ENCODE assay signal across 11 cellular contexts in genomic region chr9:99253134-99253533, GRCh38.
DNase-seq lines count a peak whose midpoint lies in the region; ATAC-seq lines count a peak whose summit lies in the region.
"Had no signal": no experiment of that assay in that cellular context is flagged by ENCODE, and none has a peak within 500 bp of the region (broad histone marks: within the 10 kb centered on the region; RNA-seq: fewer than 3 reads in every experiment).

No MANE protein-coding gene starts in this region.

- DNase-seq in stimulated activated CD4-positive, alpha-beta T cell treated with anti-CD3 and anti-CD28 coated beads, Interleukin-1b, Interleukin-23, amount 100 ng/mL, for 48 hours: peak; percentile 69
- DNase-seq in stimulated activated CD4-positive, alpha-beta T cell treated with anti-CD3 and anti-CD28 coated beads, Interleukin-12 subunit alpha, Interleukin-12 subunit beta, amount 100 ng/mL, for 4 hours: no peak
- peak; percentile 45 to 56 for DNase-seq in stimulated activated naive CD8-positive, alpha-beta T cell treated with anti-CD3 and anti-CD28 coated beads, Interleukin-15, amount 100 ng/mL, for 72 hours
- DNase-seq in NCI-H1105 (lab: John Stamatoyannopoulos, UW) (no peak), NCI-H2171 treated with DMSO at 0.1 percent for 48 hours (lab: John Stamatoyannopoulos, UW) (no peak), 8988T (no peak)
- DNase-seq: H7, NCI-H187 treated with DMSO at 0.1 percent for 48 hours had no signal

- peak overlapping the region; percentile 96 for H3K27ac Mint-ChIP-seq in T-helper 1 cell treated with Interleukin-12 subunit alpha and Interleukin-12 subunit beta and Interleukin-4 antibody, amounts not matched to agents 30 μg/mL and 1 μg/mL, for 36 hours
- peak overlapping the region; percentile 94 to 96 for H3K27ac Mint-ChIP-seq in stimulated activated naive CD8-positive, alpha-beta T cell treated with anti-CD3 and anti-CD28 coated beads, Interleukin-15, amount 100 ng/mL, for 72 hours
- H3K27ac Mint-ChIP-seq: brain had no signal

- H3K36me3 Mint-ChIP-seq in T-helper 1 cell treated with Interleukin-12 subunit alpha and Interleukin-12 subunit beta and Interleukin-4 antibody, amounts not matched to agents 30 μg/mL and 1 μg/mL, for 36 hours (ENCODE audit: low read depth): peaks cover 2% of the 10 kb centered on the region
- H3K36me3 Mint-ChIP-seq: brain had no signal

- peaks cover 3% of the 10 kb centered on the region for H3K27me3 Mint-ChIP-seq in T-helper 1 cell treated with Interleukin-12 subunit alpha and Interleukin-12 subunit beta and Interleukin-4 antibody, amounts not matched to agents 30 μg/mL and 1 μg/mL, for 36 hours (ENCODE audit: low read depth)
- H3K27me3 Mint-ChIP-seq in stimulated activated naive CD8-positive, alpha-beta T cell treated with anti-CD3 and anti-CD28 coated beads, Interleukin-15, amount 100 ng/mL, for 72 hours: peaks cover 16% of the 10 kb centered on the region

- peaks cover 25% of the 10 kb centered on the region for H3K4me1 Mint-ChIP-seq in T-helper 1 cell treated with Interleukin-12 subunit alpha and Interleukin-12 subunit beta and Interleukin-4 antibody, amounts not matched to agents 30 μg/mL and 1 μg/mL, for 36 hours (ENCODE audit: low read depth)
- peaks cover 62% of the 10 kb centered on the region for H3K4me1 Mint-ChIP-seq in stimulated activated naive CD8-positive, alpha-beta T cell treated with anti-CD3 and anti-CD28 coated beads, Interleukin-15, amount 100 ng/mL, for 72 hours
- H3K4me1 Mint-ChIP-seq: brain had no signal

- no peaks in the 10 kb centered on the region for H3K9me3 Mint-ChIP-seq in T-helper 1 cell treated with Interleukin-12 subunit alpha and Interleukin-12 subunit beta and Interleukin-4 antibody, amounts not matched to agents 30 μg/mL and 1 μg/mL, for 36 hours
- no peaks in the 10 kb centered on the region for H3K9me3 Mint-ChIP-seq in stimulated activated naive CD8-positive, alpha-beta T cell treated with anti-CD3 and anti-CD28 coated beads, Interleukin-15, amount 100 ng/mL, for 72 hours
- H3K9me3 Mint-ChIP-seq: brain had no signal

- H3K4me3 Mint-ChIP-seq in T-helper 1 cell treated with Interleukin-12 subunit alpha and Interleukin-12 subunit beta and Interleukin-4 antibody, amounts not matched to agents 30 μg/mL and 1 μg/mL, for 36 hours: peak overlapping the region; percentile 50
- H3K4me3 Mint-ChIP-seq in stimulated activated naive CD8-positive, alpha-beta T cell treated with anti-CD3 and anti-CD28 coated beads, Interleukin-15, amount 100 ng/mL, for 72 hours: peak overlapping the region; percentile 71 to 83
- H3K4me3 Mint-ChIP-seq: brain had no signal

- peak; percentile 40 for ATAC-seq in HG02884 (IDR thresholded peaks at IDR 0.05; ENCODE audit: unreplicated experiment)
- ATAC-seq in stimulated activated naive CD8-positive, alpha-beta T cell treated with anti-CD3 and anti-CD28 coated beads, Interleukin-15, amount 100 ng/mL, for 72 hours: peak; percentile 62

Comparison
In these comparisons a context has a peak if more than half of its experiments do, and no peak if none do; other contexts are left out.
1. DNase-seq: peak in stimulated activated CD4-positive, alpha-beta T cell treated with anti-CD3 and anti-CD28 coated beads, Interleukin-1b, Interleukin-23, amount 100 ng/mL, for 48 hours (single experiment) and stimulated activated naive CD8-positive, alpha-beta T cell treated with anti-CD3 and anti-CD28 coated beads, Interleukin-15, amount 100 ng/mL, for 72 hours (2 of 2); none in stimulated activated CD4-positive, alpha-beta T cell treated with anti-CD3 and anti-CD28 coated beads, Interleukin-12 subunit alpha, Interleukin-12 subunit beta, amount 100 ng/mL, for 4 hours (single experiment), NCI-H1105 (single experiment), NCI-H2171 treated with DMSO at 0.1 percent for 48 hours (single experiment) and 8988T (single experiment).